ENCODE assay signal across 8 cellular contexts in genomic region chrX:78103656-78104446, GRCh38. TPM values are rescaled to one million over a fixed set of nuclear protein-coding genes. Genes with fewer than 3 reads are reported as not detected.
A peak's percentile ranks its signal among the peaks of the same experiment; 100 is the strongest.
DNase-seq lines count a peak whose midpoint lies in the region; ATAC-seq, FAIRE-seq and TF ChIP-seq lines count a peak whose summit lies in the region.

TSS of gene PGK1 (plus strand) at chrX:78104248. CDS start at chrX:78104341, 93 bp downstream.

- peaks cover 39% of the 10 kb centered on the region for H3K4me1 ChIP-seq in HepG2 (ENCODE audit: insufficient read depth, low read length)

- FAIRE-seq in HepG2 (lab: Jason Lieb, UNC), result peak; percentile 59

- WGBS in HepG2 (ENCODE audit: low lambda C conversion rate), result 0% methylated on average over 2 of the region's 72 CpGs

- peak within 1 kb of the TSS; percentile 84 for H3K9ac ChIP-seq in HepG2 (ENCODE audit: insufficient read depth, low read depth, low read length)

- H2AFZ ChIP-seq in HepG2 (ENCODE audit: low read length), result no peak within 1 kb of the TSS

- DNase-seq in C1 segment of cervical spinal cord (lab: John Stamatoyannopoulos, UW) (peak; percentile 39 to 93 (median 88)), NCI-H748 treated with DMSO at 0.1 percent for 48 hours (lab: John Stamatoyannopoulos, UW) (peak; percentile 77), dermis blood vessel endothelial cell (peak; percentile 96), HepG2 (ENCODE audit: low spot score) (peak; percentile 87)
- DNase-seq in activated CD4-positive, alpha-beta T cell treated with anti-CD3 and anti-CD28 coated beads, Interleukin-2, amount 50 U/mL, for 4 hours, result peak; percentile 88 to 90
- DNase-seq in stimulated activated CD4-positive, alpha-beta T cell treated with anti-CD3 and anti-CD28 coated beads, Interleukin-4, amount 100 ng/mL, for 1 hour, result peak; percentile 90

- TF ChIP-seq EP300 in HepG2 (IDR thresholded peaks at IDR 0.05; ENCODE audit: low read depth in 2 of 2, low read length in 2 of 2), result peak in 1 of 2 experiments; percentile 70; a peak in 1 of 4 replicates
- TF ChIP-seq EP300 in HepG2 (CRISPR knock-in tag; IDR thresholded peaks at IDR 0.05; ENCODE audit: borderline replicate concordance), result no peak; the same call in 1 of the 2 replicates

- in situ Hi-C loops in HepG2 (cut with HindIII; ENCODE audit: extremely low pct_ligation_motif_present, low pct_unique_long_range_greater_than_20kb), result loop anchor here (25.0 kb wide), 1 partner anchor 192 kb away; the partner anchor contains the start of gene ATP7A

- ATAC-seq in GM19372 (IDR thresholded peaks at IDR 0.05; ENCODE audit: low read depth, unreplicated experiment) (peak; percentile 93), HG03558 (IDR thresholded peaks at IDR 0.05; ENCODE audit: extremely low read depth, unreplicated experiment) (peak; percentile 87), HepG2 (peak; percentile 99)

- peak within 1 kb of the TSS; percentile 74 for H3K4me2 ChIP-seq in HepG2 (ENCODE audit: low read depth, low read length)

- TSS peak; percentile 85 for BruUV-seq in HepG2 (replicated peaks; lab: Mats Ljungman, UMichigan)

- no peaks in the 10 kb centered on the region; a peak in 1 of 5 replicates for H3K27me3 ChIP-seq in HepG2 (ENCODE audit: control insufficient read depth in 1 of 2, insufficient read depth in 2 of 2, low read length in 2 of 2)

- H4K20me1 ChIP-seq in HepG2 (ENCODE audit: insufficient read depth, low read length), result peaks cover 41% of the 10 kb centered on the region

- intact Hi-C loops in HepG2 (cut with micrococcal nuclease; ENCODE audit: unreplicated experiment), result loop anchor here (2.0 to 5.0 kb wide), 3 partner anchors 193 to 317 kb away; partner anchors contain the start of genes ATP7A, ATRX, COX7B and MAGT1

- peak; percentile 86 to 90 for TF ChIP-seq POLR2A in HepG2 (IDR thresholded peaks at IDR 0.05; ENCODE audit: insufficient read depth in 1 of 2, low read depth in 2 of 2, low read length in 2 of 2)

- H3K4me3 ChIP-seq in HepG2 (replicated peaks in 1 of 3; ENCODE audit: insufficient read depth in 1 of 3, low read depth in 2 of 3, low read length in 3 of 3), result peak within 1 kb of the TSS; percentile 74 to 87 (median 80)

- H3K27ac ChIP-seq in HepG2 (ENCODE audit: extremely low read length, insufficient read depth, low read length), result peak within 1 kb of the TSS; percentile 88

- POLR2A ChIA-PET in HepG2 (lab: Yijun Ruan, JAX), result interaction anchor here (1.8 kb wide), 1 partner anchor 36 kb away, joined by 6 read pairs; the partner anchor contains the start of gene TAF9B

- no peaks in the 10 kb centered on the region for H3K9me3 ChIP-seq in HepG2 (ENCODE audit: low read length)

- TF ChIP-seq RAD21 in HepG2 (CRISPR knock-in tag; IDR thresholded peaks at IDR 0.05), result no peak

- no peaks in the 10 kb centered on the region; a peak in 1 of 5 replicates for H3K36me3 ChIP-seq in HepG2 (replicated peaks in 1 of 2; ENCODE audit: control insufficient read depth in 1 of 2, insufficient read depth in 2 of 2, low read length in 2 of 2)

- CTCF ChIA-PET in HepG2 (lab: Yijun Ruan, JAX; ENCODE audit: low intra/inter-chr PET ratio, low total read pairs), result no interaction called here

- peaks cover 48% of the 10 kb centered on the region for H3K79me2 ChIP-seq in HepG2 (ENCODE audit: insufficient read depth, low read length)

- no peak; the same call in 1 of the 2 replicates for TF ChIP-seq CTCF in HepG2 (CRISPR knock-in tag; IDR thresholded peaks at IDR 0.05)

TF ChIP-seq in HepG2, 621 proteins besides CTCF, POLR2A, EP300 and RAD21 (continues in another document):
- peak; percentile 63; the same call in 1 of the 2 replicates for TF ChIP-seq JUN (CRISPR knock-in tag; IDR thresholded peaks at IDR 0.05)
- TF ChIP-seq ZNF101 (CRISPR knock-in tag; IDR thresholded peaks at IDR 0.05; ENCODE audit: borderline replicate concordance, low read depth), result no peak
- no peak for TF ChIP-seq ZNF263 (CRISPR knock-in tag; IDR thresholded peaks at IDR 0.05)
- TF ChIP-seq, protein P1, sequence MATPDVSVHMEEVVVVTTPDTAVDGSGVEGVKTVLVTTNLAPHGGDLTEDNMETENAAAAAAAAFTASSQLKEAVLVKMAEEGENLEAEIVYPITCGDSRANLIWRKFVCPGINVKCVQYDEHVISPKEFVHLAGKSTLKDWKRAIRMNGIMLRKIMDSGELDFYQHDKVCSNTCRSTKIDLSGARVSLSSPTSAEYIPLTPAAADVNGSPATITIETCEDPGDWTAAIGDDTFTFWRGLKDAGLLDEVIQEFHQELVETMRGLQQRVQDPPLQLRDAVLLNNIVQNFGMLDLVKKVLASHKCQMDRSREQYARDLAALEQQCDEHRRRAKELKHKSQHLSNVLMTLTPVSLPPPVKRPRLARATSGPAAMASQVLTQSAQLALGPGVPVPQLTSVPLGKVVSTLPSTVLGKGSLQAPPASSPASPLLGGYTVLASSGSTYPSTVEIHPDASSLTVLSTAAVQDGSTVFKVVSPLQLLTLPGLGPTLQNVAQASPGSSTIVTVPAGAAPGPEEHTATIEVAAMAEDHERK (CRISPR knock-in tag; IDR thresholded peaks at IDR 0.05; ENCODE audit: low read depth), result peak; percentile 80
- TF ChIP-seq KMT2A (CRISPR knock-in tag; IDR thresholded peaks at IDR 0.05), result peak; percentile 56
- TF ChIP-seq ZKSCAN1 (IDR thresholded peaks at IDR 0.05; ENCODE audit: low read length), result no peak
- TF ChIP-seq ZNF766 (CRISPR knock-in tag; IDR thresholded peaks at IDR 0.05; ENCODE audit: borderline replicate concordance), result peak; percentile 67; the same call in 1 of the 2 replicates
- no peak for TF ChIP-seq ZNF160 (CRISPR knock-in tag; IDR thresholded peaks at IDR 0.05)
- no peak for TF ChIP-seq ETV6 (CRISPR knock-in tag; conservative IDR thresholded peaks at IDR 0.05)
- TF ChIP-seq ZNF747 (CRISPR knock-in tag; IDR thresholded peaks at IDR 0.05; ENCODE audit: borderline replicate concordance), result peak; percentile 72; the same call in 1 of the 2 replicates
- no peak for TF ChIP-seq THYN1 (CRISPR knock-in tag; IDR thresholded peaks at IDR 0.05; ENCODE audit: borderline replicate concordance, low read depth)
- no peak for TF ChIP-seq RNF2 (conservative IDR thresholded peaks at IDR 0.05; ENCODE audit: low read depth)
- 0 out of 2 replicates have a peak, but pooled peaks have one; percentile 18 for TF ChIP-seq TP53 (CRISPR knock-in tag; conservative IDR thresholded peaks at IDR 0.05)
- peak; percentile 86 for TF ChIP-seq RBFOX2 (IDR thresholded peaks at IDR 0.05; ENCODE audit: low read depth, low read length)
- peak; percentile 86; the same call in 1 of the 2 replicates for TF ChIP-seq SP4 (CRISPR knock-in tag; IDR thresholded peaks at IDR 0.05)
- peak; percentile 46; the same call in 1 of the 2 replicates for TF ChIP-seq ZNF446 (CRISPR knock-in tag; IDR thresholded peaks at IDR 0.05)
- no peak for TF ChIP-seq ZNF652 (CRISPR knock-in tag; IDR thresholded peaks at IDR 0.05; ENCODE audit: borderline replicate concordance, low read depth)
- TF ChIP-seq, protein P2, sequence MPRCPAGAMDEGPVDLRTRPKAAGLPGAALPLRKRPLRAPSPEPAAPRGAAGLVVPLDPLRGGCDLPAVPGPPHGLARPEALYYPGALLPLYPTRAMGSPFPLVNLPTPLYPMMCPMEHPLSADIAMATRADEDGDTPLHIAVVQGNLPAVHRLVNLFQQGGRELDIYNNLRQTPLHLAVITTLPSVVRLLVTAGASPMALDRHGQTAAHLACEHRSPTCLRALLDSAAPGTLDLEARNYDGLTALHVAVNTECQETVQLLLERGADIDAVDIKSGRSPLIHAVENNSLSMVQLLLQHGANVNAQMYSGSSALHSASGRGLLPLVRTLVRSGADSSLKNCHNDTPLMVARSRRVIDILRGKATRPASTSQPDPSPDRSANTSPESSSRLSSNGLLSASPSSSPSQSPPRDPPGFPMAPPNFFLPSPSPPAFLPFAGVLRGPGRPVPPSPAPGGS (CRISPR knock-in tag; IDR thresholded peaks at IDR 0.05), result 0 out of 2 replicates have a peak, but pooled peaks have one; percentile 46
- 0 out of 2 replicates have a peak, but pooled peaks have one; percentile 43 for TF ChIP-seq ZNF782 (CRISPR knock-in tag; IDR thresholded peaks at IDR 0.05; ENCODE audit: borderline replicate concordance)
- no peak for TF ChIP-seq HHEX (CRISPR knock-in tag; IDR thresholded peaks at IDR 0.05)
- TF ChIP-seq TOPORS (CRISPR knock-in tag; IDR thresholded peaks at IDR 0.05), result peak; percentile 80; the same call in 1 of the 2 replicates
- no peak; the same call in 1 of the 2 replicates for TF ChIP-seq SAFB2 (CRISPR knock-in tag; IDR thresholded peaks at IDR 0.05; ENCODE audit: borderline replicate concordance, low read depth)
- TF ChIP-seq SYNCRIP (IDR thresholded peaks at IDR 0.05; ENCODE audit: insufficient read depth, low read depth, low read length), result no peak

RNA-seq across cellular contexts. Expression of gene PGK1, which starts in this region (rescaled TPM):
- 284 and 379 TPM in 2 replicates for total RNA-seq in dermis blood vessel endothelial cell
- 325 and 530 TPM in 2 replicates for total RNA-seq in HepG2 (2016; rRNA removed; fragmentation: Illumina TruSeq; extraction: Trizol)
- total RNA-seq in HepG2 (2016; cell fraction: cytosol; rRNA removed; fragmentation: Illumina TruSeq; extraction: Trizol; ENCODE audit: low read depth), result 13.3 and 14.1 TPM in 2 replicates
- total RNA-seq in HepG2 (2016; cell fraction: insoluble cytoplasmic fraction; rRNA removed; fragmentation: Illumina TruSeq; extraction: Trizol), result 320 and 521 TPM in 2 replicates
- total RNA-seq in HepG2 (2016; cell fraction: membrane; rRNA removed; fragmentation: Illumina TruSeq; extraction: Trizol), result 33.6 and 34.6 TPM in 2 replicates
- 136 and 146 TPM in 2 replicates for total RNA-seq in HepG2 (2016; cell fraction: nucleus; rRNA removed; fragmentation: Illumina TruSeq; extraction: Trizol)
- polyA plus RNA-seq in HepG2 (2011; rRNA removed), result 902 and 1,274 TPM in 2 replicates
- 752 and 913 TPM in 2 replicates for polyA plus RNA-seq in HepG2 (2011; cell fraction: cytosol; rRNA removed)
- polyA plus RNA-seq in HepG2 (2011; cell fraction: nucleus; rRNA removed), result 269 and 326 TPM in 2 replicates
- polyA plus RNA-seq in HepG2 (2012), result 730 and 1,051 TPM in 2 replicates
- polyA plus RNA-seq in HepG2 (2016; cell fraction: cytosol; fragmentation: Illumina TruSeq; extraction: Trizol; ENCODE audit: low read depth), result 14.8 and 15.2 TPM in 2 replicates
- polyA plus RNA-seq in HepG2 (2016; cell fraction: insoluble cytoplasmic fraction; fragmentation: Illumina TruSeq; extraction: Trizol; ENCODE audit: low read depth), result 442 TPM in 2 replicates
- polyA plus RNA-seq in HepG2 (2016; cell fraction: membrane; fragmentation: Illumina TruSeq; extraction: Trizol; ENCODE audit: low read depth), result 26.4 and 26.9 TPM in 2 replicates
- 142 and 152 TPM in 2 replicates for polyA plus RNA-seq in HepG2 (2016; cell fraction: nucleus; fragmentation: Illumina TruSeq; extraction: Trizol; ENCODE audit: insufficient read depth, low read depth)
- 641 and 757 TPM in 2 replicates for polyA minus RNA-seq in HepG2 (2011; rRNA and poly(A)+ RNA removed; ENCODE audit: low replicate concordance)
- polyA minus RNA-seq in HepG2 (2011; cell fraction: cytosol; rRNA and poly(A)+ RNA removed), result 413 and 420 TPM in 2 replicates
- polyA minus RNA-seq in HepG2 (2011; cell fraction: nucleus; rRNA and poly(A)+ RNA removed), result 283 and 304 TPM in 2 replicates

Comparison
In these comparisons a context has a peak if more than half of its experiments do, and no peak if none do; other contexts are left out.
1. Peak in every context shown above with its lines: DNase-seq, ATAC-seq, H3K4me3 ChIP-seq and H3K27ac ChIP-seq.